In the genomic region with DNA sequence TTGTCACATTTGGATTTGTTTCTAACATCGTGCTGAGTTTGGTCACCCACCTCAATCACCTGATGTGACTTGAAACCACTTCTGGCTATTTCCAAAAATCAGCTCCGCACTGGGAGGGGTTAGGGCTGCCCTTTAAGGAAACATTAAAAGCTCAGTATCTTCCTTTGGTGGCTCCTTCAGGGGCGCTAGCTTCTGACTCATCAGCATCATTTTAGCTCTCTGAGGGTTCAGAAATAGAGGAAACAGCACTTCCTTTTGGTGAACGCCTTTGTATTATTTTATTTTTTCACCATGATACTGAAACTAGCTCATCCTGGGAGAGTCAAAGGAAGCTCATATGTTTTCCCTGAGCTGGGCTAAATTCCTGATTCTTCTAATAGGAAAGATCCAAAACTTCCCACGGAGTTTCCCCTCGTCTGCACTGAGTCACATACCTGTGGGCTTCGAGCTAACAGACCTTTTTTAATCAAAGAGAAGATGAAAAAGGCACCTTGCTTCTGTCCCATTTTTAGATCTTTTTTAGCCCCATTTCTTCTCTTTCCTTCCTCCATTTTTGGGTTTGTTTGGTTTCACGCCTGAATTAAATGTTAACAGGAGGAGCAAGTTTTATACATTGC, we compare ENCODE assay signal across 8 cellular contexts. TPM values are rescaled to one million over a fixed set of nuclear protein-coding genes. Genes with fewer than 3 reads are reported as not detected.
A peak's percentile ranks its signal among the peaks of the same experiment; 100 is the strongest.
DNase-seq lines count a peak whose midpoint lies in the region; ATAC-seq, FAIRE-seq and TF ChIP-seq lines count a peak whose summit lies in the region.

No MANE protein-coding gene starts in this region.

- ATAC-seq in GM21367 (IDR thresholded peaks at IDR 0.05; ENCODE audit: unreplicated experiment) (peak; percentile 89), HG03575 (IDR thresholded peaks at IDR 0.05; ENCODE audit: extremely low read depth, insufficient number of reproducible peaks, low FRiP score, unreplicated experiment) (peak; percentile 83), K562 (no peak), SK-N-SH treated with all-trans-retinoic acid at 6 μM for 48 hours (no peak)

- peak; percentile 65 for DNase-seq in GM10266 (ENCODE audit: extremely low spot score)
- no peak for DNase-seq in K562 (ENCODE audit: extremely low read depth in 1 of 4, low spot score in 3 of 4)
- DNase-seq in NCI-H526 (lab: John Stamatoyannopoulos, UW) = no peak
- DNase-seq in transverse colon = no peak
- DNase-seq in NCI-H1105 treated with DMSO at 0.1 percent for 48 hours (lab: John Stamatoyannopoulos, UW) = no peak

- TF ChIP-seq POLR2A in K562 (conservative IDR thresholded peaks at IDR 0.05) = no peak
- TF ChIP-seq POLR2A in transverse colon (IDR thresholded peaks at IDR 0.05) = no peak

- H3K4me3 ChIP-seq in K562 (no peak overlapping the region), transverse colon (no peak overlapping the region)

- H3K9me3 ChIP-seq in K562 (replicated peaks; ENCODE audit: control insufficient read depth, insufficient read depth, low read depth, low read length) = peaks cover 4% of the 10 kb centered on the region
- H3K9me3 ChIP-seq in transverse colon = no peaks in the 10 kb centered on the region

- H3K9ac ChIP-seq in K562 (ENCODE audit: insufficient read depth in 1 of 2, low read depth in 2 of 2, low read length in 2 of 2) = no peak overlapping the region

- no peak overlapping the region for H3K4me2 ChIP-seq in K562 (ENCODE audit: insufficient read depth, low read length)

- H3K79me2 ChIP-seq in K562 (ENCODE audit: control insufficient read depth, insufficient read depth, low read length) = no peaks in the 10 kb centered on the region

- H4K20me1 ChIP-seq in K562 (replicated peaks; ENCODE audit: control insufficient read depth, insufficient read depth, low read length) = no peaks in the 10 kb centered on the region

- POLR2A ChIA-PET in K562 (lab: Yijun Ruan, JAX) = interaction anchor here (0.9 to 2.5 kb wide), 7 partner anchors 8 to 70 kb away, joined by 3 to 16 read pairs (median 6); no protein-coding TSS in a partner anchor

- peaks cover 35 to 48% of the 10 kb centered on the region in 2 experiments for H3K27me3 ChIP-seq in K562 (ENCODE audit: control insufficient read depth in 2 of 2, insufficient read depth in 2 of 2, low read length in 2 of 2)
- peaks cover 3% of the 10 kb centered on the region for H3K27me3 ChIP-seq in transverse colon

- in situ Hi-C loops in K562 (cut with MboI) = no loop called here
- in situ Hi-C loops in transverse colon (cut with MboI; ENCODE audit: low pct_ligation_motif_present in 1 of 4, low pct_unique_long_range_greater_than_20kb in 1 of 4, low sequenced_read_pairs in 3 of 4) = no loop called here

- no peak overlapping the region for H2AFZ ChIP-seq in K562 (ENCODE audit: low read depth, low read length)

- intact Hi-C loops in K562 (cut with micrococcal nuclease) = no loop called here
- intact Hi-C loops in transverse colon (cut with DNase I; ENCODE audit: low total_unique reads) = no loop called here

- H3K9me1 ChIP-seq in K562 (ENCODE audit: control insufficient read depth, insufficient read depth, low read length) = no peaks in the 10 kb centered on the region

- no peaks in the 10 kb centered on the region for H3K36me3 ChIP-seq in K562 (ENCODE audit: control insufficient read depth, insufficient read depth, low read length)
- H3K36me3 ChIP-seq in transverse colon = no peaks in the 10 kb centered on the region

- TF ChIP-seq CTCF in GM10266 (IDR thresholded peaks at IDR 0.05; ENCODE audit: control insufficient read depth, insufficient read depth, low read depth, missing control alignments) (peak; percentile 1), K562 (IDR thresholded peaks at IDR 0.05 in 2 of 3, conservative IDR thresholded peaks at IDR 0.05 in 1 of 3; ENCODE audit: insufficient read depth in 2 of 3, low read depth in 1 of 3, low read length in 3 of 3) (no peak), transverse colon (IDR thresholded peaks at IDR 0.05) (no peak)

- WGBS in K562 (ENCODE audit: insufficient coverage, low coverage, missing lambda C conversion rate) = 0% methylated on average over 8 of the region's 8 CpGs
- WGBS in transverse colon (ENCODE audit: low coverage in 1 of 2), 2 donors = 57 to 87% methylated on average over 5 to 8 of the region's 8 CpGs

- CTCF ChIA-PET in K562 (lab: Yijun Ruan, JAX; ENCODE audit: low intra/inter-chr PET ratio) = no interaction called here

- no TSS peak for BruUV-seq in K562 (replicated peaks; lab: Mats Ljungman, UMichigan)

- H3K27ac ChIP-seq in K562 (ENCODE audit: extremely low read depth, low read depth, low read length) = no peak overlapping the region
- H3K27ac ChIP-seq in transverse colon = no peak overlapping the region

- H3K4me1 ChIP-seq in K562 (replicated peaks in 1 of 2; ENCODE audit: control insufficient read depth in 2 of 2, insufficient read depth in 2 of 2, low read length in 2 of 2) (peaks cover 7 to 16% of the 10 kb centered on the region in 2 experiments), transverse colon (peaks cover 0 to 6% (median 0%) of the 10 kb centered on the region in 4 donors)

- TF ChIP-seq EP300 in K562 (IDR thresholded peaks at IDR 0.05; ENCODE audit: low read length) (no peak), transverse colon (IDR thresholded peaks at IDR 0.05; ENCODE audit: low read depth) (no peak)

- TF ChIP-seq RAD21 in K562 (CRISPR knock-in tag; conservative IDR thresholded peaks at IDR 0.05 in 1 of 2, IDR thresholded peaks at IDR 0.05 in 1 of 2) = no peak

- FAIRE-seq in K562 (lab: Jason Lieb, UNC) = no peak

TF ChIP-seq in K562, 482 proteins besides CTCF, POLR2A, EP300 and RAD21:
- TF ChIP-seq JUND (IDR thresholded peaks at IDR 0.05; ENCODE audit: borderline replicate concordance, low read depth, low read length) = peak; percentile 25; the same call in 1 of the 2 replicates
- TF ChIP-seq JUND (tag; IDR thresholded peaks at IDR 0.05; ENCODE audit: borderline replicate concordance, low read depth, low read length) = no peak
- TF ChIP-seq, protein P1, sequence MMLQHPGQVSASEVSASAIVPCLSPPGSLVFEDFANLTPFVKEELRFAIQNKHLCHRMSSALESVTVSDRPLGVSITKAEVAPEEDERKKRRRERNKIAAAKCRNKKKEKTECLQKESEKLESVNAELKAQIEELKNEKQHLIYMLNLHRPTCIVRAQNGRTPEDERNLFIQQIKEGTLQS (IDR thresholded peaks at IDR 0.05) = peak; percentile 39; the same call in 1 of the 2 replicates
- TF ChIP-seq, protein P1 (CRISPR knock-in tag; conservative IDR thresholded peaks at IDR 0.05) = no peak
- TF ChIP-seq SPI1 (IDR thresholded peaks at IDR 0.05; ENCODE audit: borderline replicate concordance, low read depth, low read length) = peak; percentile 24; the same call in 1 of the 2 replicates
- TF ChIP-seq RAD51 (IDR thresholded peaks at IDR 0.05; ENCODE audit: borderline replicate concordance, low read depth) = no peak

TF ChIP-seq in SK-N-SH treated with all-trans-retinoic acid at 6 μM for 48 hours, 23 proteins besides CTCF, POLR2A, EP300 and RAD21:
- TF ChIP-seq, protein P2, sequence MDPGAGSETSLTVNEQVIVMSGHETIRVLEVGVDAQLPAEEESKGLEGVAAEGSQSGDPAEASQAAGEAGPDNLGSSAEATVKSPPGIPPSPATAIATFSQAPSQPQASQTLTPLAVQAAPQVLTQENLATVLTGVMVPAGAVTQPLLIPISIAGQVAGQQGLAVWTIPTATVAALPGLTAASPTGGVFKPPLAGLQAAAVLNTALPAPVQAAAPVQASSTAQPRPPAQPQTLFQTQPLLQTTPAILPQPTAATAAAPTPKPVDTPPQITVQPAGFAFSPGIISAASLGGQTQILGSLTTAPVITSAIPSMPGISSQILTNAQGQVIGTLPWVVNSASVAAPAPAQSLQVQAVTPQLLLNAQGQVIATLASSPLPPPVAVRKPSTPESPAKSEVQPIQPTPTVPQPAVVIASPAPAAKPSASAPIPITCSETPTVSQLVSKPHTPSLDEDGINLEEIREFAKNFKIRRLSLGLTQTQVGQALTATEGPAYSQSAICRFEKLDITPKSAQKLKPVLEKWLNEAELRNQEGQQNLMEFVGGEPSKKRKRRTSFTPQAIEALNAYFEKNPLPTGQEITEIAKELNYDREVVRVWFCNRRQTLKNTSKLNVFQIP (CRISPR knock-in tag; IDR thresholded peaks at IDR 0.05; ENCODE audit: borderline replicate concordance, low read depth) = no peak

RNA-seq across cellular contexts. Expression of gene ROPN1L, which starts 48.2 kb away (rescaled TPM):
- total RNA-seq in K562 (2011; cell fraction: chromatin; rRNA removed; ENCODE audit: low replicate concordance) = 0.92 and 1.7 TPM in 2 replicates
- 1.4 and 2.0 TPM in 2 replicates for total RNA-seq in K562 (2011; cell fraction: nucleolus; rRNA removed)
- total RNA-seq in K562 (2011; cell fraction: nucleoplasm; rRNA removed) = 1.3 and 1.9 TPM in 2 replicates
- total RNA-seq in K562 (2014; rRNA removed) = 0.73 TPM in 1 of 2 replicates, not detected in the other
- total RNA-seq in K562 (2014; rRNA removed; fragmentation: Illumina TruSeq; extraction: Trizol) = 0.19 TPM in 1 of 2 replicates, not detected in the other
- total RNA-seq in K562 (2015; rRNA removed; fragmentation: Illumina TruSeq; extraction: Trizol) = 0.23 TPM in 1 of 2 replicates, not detected in the other
- total RNA-seq in K562 (2021) = 0.31 and 0.36 TPM in 2 replicates
- polyA plus RNA-seq in K562 (2011; rRNA removed) = 0.32 and 0.85 TPM in 2 replicates
- polyA plus RNA-seq in K562 (2011; cell fraction: cytosol; rRNA removed) = 0.41 and 1.2 TPM in 2 replicates
- polyA plus RNA-seq in K562 (2011; cell fraction: nucleus; rRNA removed) = 0.55 and 1.6 TPM in 2 replicates
- 0.40 and 2.4 TPM in 2 replicates for polyA plus RNA-seq in K562 (2012)
- 0.21 and 0.30 TPM in 2 replicates for polyA plus RNA-seq in K562 (2014; fragmentation: Illumina TruSeq; extraction: Trizol)
- polyA plus RNA-seq in K562 (2014; fragmentation: Nextera tagmentation; extraction: Ambion mirVana) = under 1 TPM; 0.04 to 0.13 TPM
- polyA plus RNA-seq in K562 (2014; rRNA removed) = 0.28 and 0.84 TPM in 2 replicates
- polyA minus RNA-seq in K562 (2011; rRNA and poly(A)+ RNA removed) = 0.35 TPM in 1 of 2 replicates, not detected in the other
- polyA minus RNA-seq in K562 (2011; cell fraction: cytosol; rRNA and poly(A)+ RNA removed) = 0.86 TPM in 1 of 2 replicates, not detected in the other
- polyA minus RNA-seq in K562 (2011; cell fraction: nucleus; rRNA and poly(A)+ RNA removed) = 0.89 and 1.5 TPM in 2 replicates
- total RNA-seq in transverse colon = 1 to 10 TPM in 1 of 4 donors, under 1 TPM in 1, not detected in 2; 0.32 to 2.6 TPM

Comparison
In these comparisons a context has a peak if more than half of its experiments do, and no peak if none do; other contexts are left out.
1. ATAC-seq: peak in GM21367 (single experiment) and HG03575 (single experiment); none in K562 (single experiment) and SK-N-SH treated with all-trans-retinoic acid at 6 μM for 48 hours (single experiment).